ENCODE assay signal across 24 cellular contexts in the genomic region with DNA sequence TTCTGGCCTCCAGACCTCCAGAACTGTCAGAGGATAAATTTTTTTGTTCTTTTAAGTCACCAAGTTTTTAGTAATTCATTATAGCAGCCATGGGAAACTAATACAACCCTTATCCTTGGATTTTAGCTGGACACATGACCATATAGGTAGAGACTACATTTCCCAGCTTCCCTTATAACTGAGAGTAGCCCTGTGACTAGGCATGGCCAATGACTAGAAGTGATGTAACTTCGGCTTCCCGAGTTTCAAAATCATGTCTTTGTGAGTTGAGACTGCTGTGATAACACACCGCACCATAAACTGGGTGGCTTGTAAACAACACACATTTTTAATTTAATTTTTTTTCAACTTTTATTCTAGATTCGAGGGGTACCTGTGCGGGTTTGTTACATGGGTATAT.
A peak's percentile ranks its signal among the peaks of the same experiment; 100 is the strongest.
DNase-seq lines count a peak whose midpoint lies in the region; ATAC-seq, FAIRE-seq and TF ChIP-seq lines count a peak whose summit lies in the region.
"Had no signal": no experiment of that assay in that cellular context is flagged by ENCODE, and none has a peak within 500 bp of the region (broad histone marks: within the 10 kb centered on the region; RNA-seq: fewer than 3 reads in every experiment).

No MANE protein-coding gene starts in this region.

- no peak for TF ChIP-seq POLR2A in H1 (IDR thresholded peaks at IDR 0.05; ENCODE audit: control extremely low read depth in 1 of 2, low read depth in 2 of 2, low read length in 2 of 2)

- H3K79me1 ChIP-seq in H1 (ENCODE audit: low read depth, low read length) (no peaks in the 10 kb centered on the region), mesendoderm (ENCODE audit: low read length) (no peaks in the 10 kb centered on the region)

- H3K4me3 ChIP-seq in H1 (ENCODE audit: extremely low read depth in 1 of 4, insufficient read depth in 2 of 4, low read depth in 3 of 4, low read length in 4 of 4) (no peak overlapping the region), mesendoderm (ENCODE audit: low read length) (no peak overlapping the region)
- H3K4me3 ChIP-seq: colonic mucosa, hepatocyte had no signal

- no peak overlapping the region for H3K27ac ChIP-seq in H1 (ENCODE audit: low read depth, low read length)
- no peak overlapping the region for H3K27ac ChIP-seq in mesendoderm (ENCODE audit: low read depth, low read length)
- H3K27ac ChIP-seq: 22Rv1, colonic mucosa, hepatocyte had no signal

- H3K4me1 Mint-ChIP-seq in activated CD8-positive, alpha-beta T cell treated with anti-CD3 and anti-CD28 coated beads for 36 hours (ENCODE audit: low read depth): no peaks in the 10 kb centered on the region
- H3K4me1 Mint-ChIP-seq: brain, endodermal cell had no signal

- H3K23ac ChIP-seq in H1 (ENCODE audit: insufficient read length) (no peak overlapping the region), mesendoderm (ENCODE audit: low read length) (no peak overlapping the region)

- H3K4ac ChIP-seq in H1 (replicated peaks; ENCODE audit: insufficient read length, low read depth, low read length): no peak overlapping the region
- no peak overlapping the region for H3K4ac ChIP-seq in mesendoderm (ENCODE audit: low read depth, low read length)

- H3K4me3 Mint-ChIP-seq in activated CD8-positive, alpha-beta T cell treated with anti-CD3 and anti-CD28 coated beads for 36 hours: no peak overlapping the region
- H3K4me3 Mint-ChIP-seq: activated CD4-positive, alpha-beta T cell treated with anti-CD3 and anti-CD28 coated beads, Interleukin-2, amount 10 ng/mL, durations not matched to agents 24 days and 14 days; brain; endodermal cell had no signal

- H3K27ac Mint-ChIP-seq in activated CD8-positive, alpha-beta T cell treated with anti-CD3 and anti-CD28 coated beads for 36 hours: no peak overlapping the region
- H3K27ac Mint-ChIP-seq: activated CD4-positive, alpha-beta T cell treated with anti-CD3 and anti-CD28 coated beads, Interleukin-2, amount 10 ng/mL, durations not matched to agents 24 days and 14 days; activated T-helper 2 cell treated with anti-CD3 and anti-CD28 coated beads, Interferon-gamma antibody, Interleukin-2, Interleukin-4, amounts not matched to agents 10 μg/mL and 5 μg/mL and 100 μg/mL, durations not matched to agents 14 hours and 24 hours and 36 hours; brain; endodermal cell had no signal

- H3K79me2 ChIP-seq in H1 (ENCODE audit: control insufficient read depth in 1 of 2, insufficient read depth in 2 of 2, low read length in 2 of 2): no peaks in the 10 kb centered on the region
- H3K79me2 ChIP-seq in mesendoderm (ENCODE audit: control insufficient read depth, insufficient read depth, low read length): no peaks in the 10 kb centered on the region
- H3K79me2 ChIP-seq: hepatocyte had no signal

- no peak overlapping the region for H4K91ac ChIP-seq in H1 (replicated peaks; ENCODE audit: insufficient read length, low read length)

- no peaks in the 10 kb centered on the region for H3K36me3 Mint-ChIP-seq in activated CD8-positive, alpha-beta T cell treated with anti-CD3 and anti-CD28 coated beads for 36 hours (ENCODE audit: low read depth)
- H3K36me3 Mint-ChIP-seq: brain had no signal

- H2BK20ac ChIP-seq in H1 (ENCODE audit: low read length): no peak overlapping the region

- CTCF ChIA-PET in H1 (lab: Charles Lee; ENCODE audit: partially characterized antibody): interaction anchor here (1.2 kb wide), 1 partner anchor 44 kb away, joined by 3 read pairs; no protein-coding TSS in a partner anchor
- CTCF ChIA-PET in activated CD8-positive, alpha-beta T cell treated with anti-CD3 and anti-CD28 coated beads for 36 hours (lab: Charles Lee): no interaction called here

- no peak for ATAC-seq in activated CD8-positive, alpha-beta T cell treated with anti-CD3 and anti-CD28 coated beads for 36 hours
- ATAC-seq in GM21723 (IDR thresholded peaks at IDR 0.05; ENCODE audit: unreplicated experiment): no peak

- H4K20me1 ChIP-seq in H1 (replicated peaks in 1 of 2; ENCODE audit: control insufficient read depth in 1 of 2, insufficient read depth in 2 of 2, low read length in 2 of 2): no peaks in the 10 kb centered on the region

- H2AFZ ChIP-seq in H1 (ENCODE audit: low read length): no peak overlapping the region
- H2AFZ ChIP-seq: hepatocyte had no signal

- TF ChIP-seq RAD21 in H1 (IDR thresholded peaks at IDR 0.05 in 1 of 2, conservative IDR thresholded peaks at IDR 0.05 in 1 of 2; ENCODE audit: low read depth in 2 of 2, low read length in 2 of 2): no peak

- H4K8ac ChIP-seq in H1 (ENCODE audit: extremely low read depth, insufficient read depth, low read length) (no peak overlapping the region), mesendoderm (ENCODE audit: low read depth, low read length) (no peak overlapping the region)

- H2BK5ac ChIP-seq in H1 (ENCODE audit: low read depth, low read length) (no peak overlapping the region), mesendoderm (ENCODE audit: low read length) (no peak overlapping the region)

- H3K9ac ChIP-seq in H1 (replicated peaks in 1 of 4; ENCODE audit: extremely low read depth in 1 of 4, low read depth in 3 of 4, low read length in 3 of 4) (no peak overlapping the region), mesendoderm (ENCODE audit: low read length) (no peak overlapping the region)

- DNase-seq in DMS53 (lab: John Stamatoyannopoulos, UW) (peak; percentile 8), DMS53 treated with DMSO at 0.1 percent for 48 hours (lab: John Stamatoyannopoulos, UW; ENCODE audit: unreplicated experiment) (no peak), MV-4-11 (lab: John Stamatoyannopoulos, UW) (peak; percentile 37), H1 (ENCODE audit: low read depth in 1 of 2, low spot score in 2 of 2) (no peak), mesendoderm (peak; percentile 15)
- DNase-seq in activated CD8-positive, alpha-beta T cell treated with anti-CD3 and anti-CD28 coated beads for 36 hours: no peak
- DNase-seq in effector CD8-positive, alpha-beta T cell (lab: John Stamatoyannopoulos, UW): no peak
- DNase-seq: activated CD4-positive, alpha-beta T cell treated with anti-CD3 and anti-CD28 coated beads, Interleukin-2, amount 10 ng/mL, durations not matched to agents 24 days and 14 days; activated CD8-positive, alpha-beta memory T cell treated with anti-CD3 and anti-CD28 coated beads, Interleukin-2, amount 50 U/mL, for 4 hours; BE2C; colonic mucosa; endodermal cell; GOT3; kidney; NCI-H1436; NCI-H510A treated with DMSO at 0.1 percent for 48 hours; T-helper 1 cell had no signal

- H3K4me1 ChIP-seq in H1 (replicated peaks in 1 of 4; ENCODE audit: control insufficient read depth in 3 of 4, insufficient read depth in 4 of 4, low read length in 3 of 4): peaks cover 0 to 4% (median 0%) of the 10 kb centered on the region in 4 experiments; a peak in 1 of 7 replicates
- no peaks in the 10 kb centered on the region for H3K4me1 ChIP-seq in mesendoderm (ENCODE audit: control insufficient read depth, low read depth, low read length)
- H3K4me1 ChIP-seq: BE2C, colonic mucosa had no signal

- FAIRE-seq in H1 (lab: Jason Lieb, UNC): no peak
- FAIRE-seq: D721Med, HTR-8/SVneo, kidney had no signal

- 86% methylated on average over 5 of the region's 5 CpGs; no CpG with 5 or more reads in 1 of the 2 experiments for WGBS in H1 (ENCODE audit: extremely low coverage in 1 of 2, insufficient coverage in 1 of 2, insufficient read length in 1 of 2, insufficient replicate concordance in 2 of 2, low coverage in 1 of 2, low lambda C conversion rate in 2 of 2, missing lambda C conversion rate in 1 of 2), 2 experiments
- no CpG with 5 or more reads among the region's 5 CpGs for WGBS in mesendoderm (ENCODE audit: extremely low coverage, insufficient coverage, low lambda C conversion rate)

- H3K27me3 Mint-ChIP-seq in activated CD8-positive, alpha-beta T cell treated with anti-CD3 and anti-CD28 coated beads for 36 hours: no peaks in the 10 kb centered on the region

- H3K4me2 ChIP-seq in H1 (ENCODE audit: insufficient read depth in 1 of 2, low read depth in 2 of 2, low read length in 2 of 2) (no peak overlapping the region), mesendoderm (ENCODE audit: low read length) (no peak overlapping the region)
- H3K4me2 ChIP-seq: hepatocyte had no signal

- H3K27me3 ChIP-seq in H1 (replicated peaks in 1 of 4; ENCODE audit: control insufficient read depth in 3 of 4, extremely low read depth in 1 of 4, insufficient read depth in 3 of 4, low read length in 3 of 4): no peaks in the 10 kb centered on the region
- H3K27me3 ChIP-seq in mesendoderm (ENCODE audit: insufficient read depth, low read length, poor library complexity): no peaks in the 10 kb centered on the region
- H3K27me3 ChIP-seq: BE2C, colonic mucosa, hepatocyte had no signal

- intact Hi-C loops in activated CD8-positive, alpha-beta T cell treated with anti-CD3 and anti-CD28 coated beads for 36 hours (cut with micrococcal nuclease): no loop called here

- no peaks in the 10 kb centered on the region for H3K9me3 ChIP-seq in H1 (ENCODE audit: insufficient read depth in 2 of 2, low read depth in 1 of 2, low read length in 1 of 2)
- H3K9me3 ChIP-seq: BE2C, colonic mucosa had no signal

- H3K18ac ChIP-seq in H1 (ENCODE audit: extremely low read depth, low read length) (no peak overlapping the region), mesendoderm (ENCODE audit: low read length) (no peak overlapping the region)

- TF ChIP-seq CTCF in H1 (IDR thresholded peaks at IDR 0.05; ENCODE audit: control extremely low read depth in 1 of 3, insufficient read depth in 1 of 3, low read depth in 1 of 3, low read length in 3 of 3): no peak
- no peak for TF ChIP-seq CTCF in activated CD8-positive, alpha-beta T cell treated with anti-CD3 and anti-CD28 coated beads for 36 hours (IDR thresholded peaks at IDR 0.05)

- H2BK120ac ChIP-seq in H1 (replicated peaks; ENCODE audit: low read depth, low read length) (no peak overlapping the region), mesendoderm (ENCODE audit: low read depth, low read length) (no peak overlapping the region)

- H4K5ac ChIP-seq in H1 (ENCODE audit: insufficient read length, low read depth, low read length): no peak overlapping the region
- H4K5ac ChIP-seq in mesendoderm (ENCODE audit: low read length): no peak overlapping the region

- no peaks in the 10 kb centered on the region for H3K36me3 ChIP-seq in H1 (ENCODE audit: control insufficient read depth in 2 of 4, insufficient read depth in 4 of 4, low read length in 3 of 4)
- no peaks in the 10 kb centered on the region for H3K36me3 ChIP-seq in mesendoderm (ENCODE audit: control insufficient read depth, insufficient read depth, low read length)
- H3K36me3 ChIP-seq: BE2C, colonic mucosa had no signal

- no peaks in the 10 kb centered on the region for H3K9me3 Mint-ChIP-seq in activated CD8-positive, alpha-beta T cell treated with anti-CD3 and anti-CD28 coated beads for 36 hours
- H3K9me3 Mint-ChIP-seq: activated CD4-positive, alpha-beta T cell treated with anti-CD3 and anti-CD28 coated beads, Interleukin-2, amount 10 ng/mL, durations not matched to agents 24 days and 14 days; activated T-helper 2 cell treated with anti-CD3 and anti-CD28 coated beads, Interferon-gamma antibody, Interleukin-2, Interleukin-4, amounts not matched to agents 10 μg/mL and 5 μg/mL and 100 μg/mL, durations not matched to agents 14 hours and 24 hours and 36 hours; endodermal cell had no signal

- H2BK12ac ChIP-seq in H1 (ENCODE audit: low read depth, low read length): no peak overlapping the region

- no peak overlapping the region for H3K14ac ChIP-seq in H1 (ENCODE audit: insufficient read length)

- H3K23me2 ChIP-seq in H1 (ENCODE audit: low read depth, low read length): no peaks in the 10 kb centered on the region; the same call in 1 of the 2 replicates

- no peak for TF ChIP-seq EP300 in H1 (IDR thresholded peaks at IDR 0.05; ENCODE audit: borderline replicate concordance in 1 of 2, low read depth in 2 of 2, low read length in 2 of 2)

- POLR2A ChIA-PET in H1 (lab: Charles Lee; ENCODE audit: partially characterized antibody): no interaction called here
- POLR2A ChIA-PET in activated CD8-positive, alpha-beta T cell treated with anti-CD3 and anti-CD28 coated beads for 36 hours (lab: Charles Lee): no interaction called here

- H2BK15ac ChIP-seq in H1 (ENCODE audit: low read length): no peak overlapping the region
- H2BK15ac ChIP-seq in mesendoderm (replicated peaks; ENCODE audit: low read depth): no peak overlapping the region

- H3K56ac ChIP-seq in H1 (replicated peaks; ENCODE audit: insufficient read length, low read depth, low read length): no peak overlapping the region
- no peak overlapping the region for H3K56ac ChIP-seq in mesendoderm (ENCODE audit: low read length)

- H2AK5ac ChIP-seq in H1 (ENCODE audit: low read depth, low read length): no peak overlapping the region
- H2AK5ac ChIP-seq in mesendoderm (ENCODE audit: low read length): no peak overlapping the region

Comparison
In these comparisons a context has a peak if more than half of its experiments do, and no peak if none do; other contexts are left out.
1. DNase-seq: peak in DMS53 (single experiment), MV-4-11 (single experiment) and mesendoderm (single experiment); none in DMS53 treated with DMSO at 0.1 percent for 48 hours (single experiment), H1 (0 of 2), activated CD8-positive, alpha-beta T cell treated with anti-CD3 and anti-CD28 coated beads for 36 hours (single experiment) and effector CD8-positive, alpha-beta T cell (single experiment).